ENCODE assay signal across 2 cellular contexts in genomic region chr15:75140080-75140879, GRCh38.
TF ChIP-seq lines count a peak whose summit lies in the region.

No MANE protein-coding gene starts in this region.

TF ChIP-seq in GM23338, 12 proteins besides CTCF, POLR2A, EP300 and RAD21:
- TF ChIP-seq ETS1 (IDR thresholded peaks at IDR 0.05) (no peak), REST (IDR thresholded peaks at IDR 0.05; ENCODE audit: unreplicated experiment) (no peak), NANOG (IDR thresholded peaks at IDR 0.05; ENCODE audit: borderline replicate concordance) (no peak), ZNF114 (CRISPR knock-in tag; IDR thresholded peaks at IDR 0.05) (no peak), JUNB (IDR thresholded peaks at IDR 0.05; ENCODE audit: unreplicated experiment) (no peak), EZH2phosphoT487 (IDR thresholded peaks at IDR 0.05; ENCODE audit: unreplicated experiment) (no peak), EZH2 (IDR thresholded peaks at IDR 0.05; ENCODE audit: low read depth, unreplicated experiment) (no peak), POLR2AphosphoS5 (IDR thresholded peaks at IDR 0.05; ENCODE audit: low read depth) (no peak), CREB1 (CRISPR knock-in tag; IDR thresholded peaks at IDR 0.05; ENCODE audit: low read depth) (no peak), ZNF331 (CRISPR knock-in tag; IDR thresholded peaks at IDR 0.05; ENCODE audit: low read depth) (no peak), STAT1 (IDR thresholded peaks at IDR 0.05; ENCODE audit: unreplicated experiment) (no peak)
- TF ChIP-seq, protein P1, sequence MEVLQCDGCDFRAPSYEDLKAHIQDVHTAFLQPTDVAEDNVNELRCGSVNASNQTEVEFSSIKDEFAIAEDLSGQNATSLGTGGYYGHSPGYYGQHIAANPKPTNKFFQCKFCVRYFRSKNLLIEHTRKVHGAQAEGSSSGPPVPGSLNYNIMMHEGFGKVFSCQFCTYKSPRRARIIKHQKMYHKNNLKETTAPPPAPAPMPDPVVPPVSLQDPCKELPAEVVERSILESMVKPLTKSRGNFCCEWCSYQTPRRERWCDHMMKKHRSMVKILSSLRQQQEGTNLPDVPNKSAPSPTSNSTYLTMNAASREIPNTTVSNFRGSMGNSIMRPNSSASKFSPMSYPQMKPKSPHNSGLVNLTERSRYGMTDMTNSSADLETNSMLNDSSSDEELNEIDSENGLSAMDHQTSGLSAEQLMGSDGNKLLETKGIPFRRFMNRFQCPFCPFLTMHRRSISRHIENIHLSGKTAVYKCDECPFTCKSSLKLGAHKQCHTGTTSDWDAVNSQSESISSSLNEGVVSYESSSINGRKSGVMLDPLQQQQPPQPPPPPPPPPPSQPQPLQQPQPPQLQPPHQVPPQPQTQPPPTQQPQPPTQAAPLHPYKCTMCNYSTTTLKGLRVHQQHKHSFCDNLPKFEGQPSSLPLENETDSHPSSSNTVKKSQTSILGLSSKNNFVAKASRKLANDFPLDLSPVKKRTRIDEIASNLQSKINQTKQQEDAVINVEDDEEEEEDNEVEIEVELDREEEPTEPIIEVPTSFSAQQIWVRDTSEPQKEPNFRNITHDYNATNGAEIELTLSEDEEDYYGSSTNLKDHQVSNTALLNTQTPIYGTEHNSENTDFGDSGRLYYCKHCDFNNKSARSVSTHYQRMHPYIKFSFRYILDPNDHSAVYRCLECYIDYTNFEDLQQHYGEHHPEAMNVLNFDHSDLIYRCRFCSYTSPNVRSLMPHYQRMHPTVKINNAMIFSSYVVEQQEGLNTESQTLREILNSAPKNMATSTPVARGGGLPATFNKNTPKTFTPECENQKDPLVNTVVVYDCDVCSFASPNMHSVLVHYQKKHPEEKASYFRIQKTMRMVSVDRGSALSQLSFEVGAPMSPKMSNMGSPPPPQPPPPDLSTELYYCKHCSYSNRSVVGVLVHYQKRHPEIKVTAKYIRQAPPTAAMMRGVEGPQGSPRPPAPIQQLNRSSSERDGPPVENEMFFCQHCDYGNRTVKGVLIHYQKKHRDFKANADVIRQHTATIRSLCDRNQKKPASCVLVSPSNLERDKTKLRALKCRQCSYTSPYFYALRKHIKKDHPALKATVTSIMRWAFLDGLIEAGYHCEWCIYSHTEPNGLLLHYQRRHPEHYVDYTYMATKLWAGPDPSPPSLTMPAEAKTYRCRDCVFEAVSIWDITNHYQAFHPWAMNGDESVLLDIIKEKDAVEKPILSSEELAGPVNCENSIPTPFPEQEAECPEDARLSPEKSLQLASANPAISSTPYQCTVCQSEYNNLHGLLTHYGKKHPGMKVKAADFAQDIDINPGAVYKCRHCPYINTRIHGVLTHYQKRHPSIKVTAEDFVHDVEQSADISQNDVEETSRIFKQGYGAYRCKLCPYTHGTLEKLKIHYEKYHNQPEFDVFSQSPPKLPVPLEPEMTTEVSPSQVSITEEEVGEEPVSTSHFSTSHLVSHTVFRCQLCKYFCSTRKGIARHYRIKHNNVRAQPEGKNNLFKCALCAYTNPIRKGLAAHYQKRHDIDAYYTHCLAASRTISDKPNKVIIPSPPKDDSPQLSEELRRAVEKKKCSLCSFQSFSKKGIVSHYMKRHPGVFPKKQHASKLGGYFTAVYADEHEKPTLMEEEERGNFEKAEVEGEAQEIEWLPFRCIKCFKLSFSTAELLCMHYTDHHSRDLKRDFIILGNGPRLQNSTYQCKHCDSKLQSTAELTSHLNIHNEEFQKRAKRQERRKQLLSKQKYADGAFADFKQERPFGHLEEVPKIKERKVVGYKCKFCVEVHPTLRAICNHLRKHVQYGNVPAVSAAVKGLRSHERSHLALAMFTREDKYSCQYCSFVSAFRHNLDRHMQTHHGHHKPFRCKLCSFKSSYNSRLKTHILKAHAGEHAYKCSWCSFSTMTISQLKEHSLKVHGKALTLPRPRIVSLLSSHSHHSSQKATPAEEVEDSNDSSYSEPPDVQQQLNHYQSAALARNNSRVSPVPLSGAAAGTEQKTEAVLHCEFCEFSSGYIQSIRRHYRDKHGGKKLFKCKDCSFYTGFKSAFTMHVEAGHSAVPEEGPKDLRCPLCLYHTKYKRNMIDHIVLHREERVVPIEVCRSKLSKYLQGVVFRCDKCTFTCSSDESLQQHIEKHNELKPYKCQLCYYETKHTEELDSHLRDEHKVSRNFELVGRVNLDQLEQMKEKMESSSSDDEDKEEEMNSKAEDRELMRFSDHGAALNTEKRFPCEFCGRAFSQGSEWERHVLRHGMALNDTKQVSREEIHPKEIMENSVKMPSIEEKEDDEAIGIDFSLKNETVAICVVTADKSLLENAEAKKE (CRISPR knock-in tag; IDR thresholded peaks at IDR 0.05), result no peak

TF ChIP-seq in H1, 55 proteins besides CTCF, POLR2A, EP300 and RAD21:
- TF ChIP-seq, protein P2, sequence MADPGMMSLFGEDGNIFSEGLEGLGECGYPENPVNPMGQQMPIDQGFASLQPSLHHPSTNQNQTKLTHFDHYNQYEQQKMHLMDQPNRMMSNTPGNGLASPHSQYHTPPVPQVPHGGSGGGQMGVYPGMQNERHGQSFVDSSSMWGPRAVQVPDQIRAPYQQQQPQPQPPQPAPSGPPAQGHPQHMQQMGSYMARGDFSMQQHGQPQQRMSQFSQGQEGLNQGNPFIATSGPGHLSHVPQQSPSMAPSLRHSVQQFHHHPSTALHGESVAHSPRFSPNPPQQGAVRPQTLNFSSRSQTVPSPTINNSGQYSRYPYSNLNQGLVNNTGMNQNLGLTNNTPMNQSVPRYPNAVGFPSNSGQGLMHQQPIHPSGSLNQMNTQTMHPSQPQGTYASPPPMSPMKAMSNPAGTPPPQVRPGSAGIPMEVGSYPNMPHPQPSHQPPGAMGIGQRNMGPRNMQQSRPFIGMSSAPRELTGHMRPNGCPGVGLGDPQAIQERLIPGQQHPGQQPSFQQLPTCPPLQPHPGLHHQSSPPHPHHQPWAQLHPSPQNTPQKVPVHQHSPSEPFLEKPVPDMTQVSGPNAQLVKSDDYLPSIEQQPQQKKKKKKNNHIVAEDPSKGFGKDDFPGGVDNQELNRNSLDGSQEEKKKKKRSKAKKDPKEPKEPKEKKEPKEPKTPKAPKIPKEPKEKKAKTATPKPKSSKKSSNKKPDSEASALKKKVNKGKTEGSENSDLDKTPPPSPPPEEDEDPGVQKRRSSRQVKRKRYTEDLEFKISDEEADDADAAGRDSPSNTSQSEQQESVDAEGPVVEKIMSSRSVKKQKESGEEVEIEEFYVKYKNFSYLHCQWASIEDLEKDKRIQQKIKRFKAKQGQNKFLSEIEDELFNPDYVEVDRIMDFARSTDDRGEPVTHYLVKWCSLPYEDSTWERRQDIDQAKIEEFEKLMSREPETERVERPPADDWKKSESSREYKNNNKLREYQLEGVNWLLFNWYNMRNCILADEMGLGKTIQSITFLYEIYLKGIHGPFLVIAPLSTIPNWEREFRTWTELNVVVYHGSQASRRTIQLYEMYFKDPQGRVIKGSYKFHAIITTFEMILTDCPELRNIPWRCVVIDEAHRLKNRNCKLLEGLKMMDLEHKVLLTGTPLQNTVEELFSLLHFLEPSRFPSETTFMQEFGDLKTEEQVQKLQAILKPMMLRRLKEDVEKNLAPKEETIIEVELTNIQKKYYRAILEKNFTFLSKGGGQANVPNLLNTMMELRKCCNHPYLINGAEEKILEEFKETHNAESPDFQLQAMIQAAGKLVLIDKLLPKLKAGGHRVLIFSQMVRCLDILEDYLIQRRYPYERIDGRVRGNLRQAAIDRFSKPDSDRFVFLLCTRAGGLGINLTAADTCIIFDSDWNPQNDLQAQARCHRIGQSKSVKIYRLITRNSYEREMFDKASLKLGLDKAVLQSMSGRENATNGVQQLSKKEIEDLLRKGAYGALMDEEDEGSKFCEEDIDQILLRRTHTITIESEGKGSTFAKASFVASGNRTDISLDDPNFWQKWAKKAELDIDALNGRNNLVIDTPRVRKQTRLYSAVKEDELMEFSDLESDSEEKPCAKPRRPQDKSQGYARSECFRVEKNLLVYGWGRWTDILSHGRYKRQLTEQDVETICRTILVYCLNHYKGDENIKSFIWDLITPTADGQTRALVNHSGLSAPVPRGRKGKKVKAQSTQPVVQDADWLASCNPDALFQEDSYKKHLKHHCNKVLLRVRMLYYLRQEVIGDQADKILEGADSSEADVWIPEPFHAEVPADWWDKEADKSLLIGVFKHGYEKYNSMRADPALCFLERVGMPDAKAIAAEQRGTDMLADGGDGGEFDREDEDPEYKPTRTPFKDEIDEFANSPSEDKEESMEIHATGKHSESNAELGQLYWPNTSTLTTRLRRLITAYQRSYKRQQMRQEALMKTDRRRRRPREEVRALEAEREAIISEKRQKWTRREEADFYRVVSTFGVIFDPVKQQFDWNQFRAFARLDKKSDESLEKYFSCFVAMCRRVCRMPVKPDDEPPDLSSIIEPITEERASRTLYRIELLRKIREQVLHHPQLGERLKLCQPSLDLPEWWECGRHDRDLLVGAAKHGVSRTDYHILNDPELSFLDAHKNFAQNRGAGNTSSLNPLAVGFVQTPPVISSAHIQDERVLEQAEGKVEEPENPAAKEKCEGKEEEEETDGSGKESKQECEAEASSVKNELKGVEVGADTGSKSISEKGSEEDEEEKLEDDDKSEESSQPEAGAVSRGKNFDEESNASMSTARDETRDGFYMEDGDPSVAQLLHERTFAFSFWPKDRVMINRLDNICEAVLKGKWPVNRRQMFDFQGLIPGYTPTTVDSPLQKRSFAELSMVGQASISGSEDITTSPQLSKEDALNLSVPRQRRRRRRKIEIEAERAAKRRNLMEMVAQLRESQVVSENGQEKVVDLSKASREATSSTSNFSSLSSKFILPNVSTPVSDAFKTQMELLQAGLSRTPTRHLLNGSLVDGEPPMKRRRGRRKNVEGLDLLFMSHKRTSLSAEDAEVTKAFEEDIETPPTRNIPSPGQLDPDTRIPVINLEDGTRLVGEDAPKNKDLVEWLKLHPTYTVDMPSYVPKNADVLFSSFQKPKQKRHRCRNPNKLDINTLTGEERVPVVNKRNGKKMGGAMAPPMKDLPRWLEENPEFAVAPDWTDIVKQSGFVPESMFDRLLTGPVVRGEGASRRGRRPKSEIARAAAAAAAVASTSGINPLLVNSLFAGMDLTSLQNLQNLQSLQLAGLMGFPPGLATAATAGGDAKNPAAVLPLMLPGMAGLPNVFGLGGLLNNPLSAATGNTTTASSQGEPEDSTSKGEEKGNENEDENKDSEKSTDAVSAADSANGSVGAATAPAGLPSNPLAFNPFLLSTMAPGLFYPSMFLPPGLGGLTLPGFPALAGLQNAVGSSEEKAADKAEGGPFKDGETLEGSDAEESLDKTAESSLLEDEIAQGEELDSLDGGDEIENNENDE (IDR thresholded peaks at IDR 0.05; ENCODE audit: insufficient replicate concordance, low read length), result no peak
- peak; percentile 43 for TF ChIP-seq NANOG (IDR thresholded peaks at IDR 0.05; ENCODE audit: insufficient read depth, low read depth, low read length, poor library complexity, severe bottlenecking)
